In the genomic region with DNA sequence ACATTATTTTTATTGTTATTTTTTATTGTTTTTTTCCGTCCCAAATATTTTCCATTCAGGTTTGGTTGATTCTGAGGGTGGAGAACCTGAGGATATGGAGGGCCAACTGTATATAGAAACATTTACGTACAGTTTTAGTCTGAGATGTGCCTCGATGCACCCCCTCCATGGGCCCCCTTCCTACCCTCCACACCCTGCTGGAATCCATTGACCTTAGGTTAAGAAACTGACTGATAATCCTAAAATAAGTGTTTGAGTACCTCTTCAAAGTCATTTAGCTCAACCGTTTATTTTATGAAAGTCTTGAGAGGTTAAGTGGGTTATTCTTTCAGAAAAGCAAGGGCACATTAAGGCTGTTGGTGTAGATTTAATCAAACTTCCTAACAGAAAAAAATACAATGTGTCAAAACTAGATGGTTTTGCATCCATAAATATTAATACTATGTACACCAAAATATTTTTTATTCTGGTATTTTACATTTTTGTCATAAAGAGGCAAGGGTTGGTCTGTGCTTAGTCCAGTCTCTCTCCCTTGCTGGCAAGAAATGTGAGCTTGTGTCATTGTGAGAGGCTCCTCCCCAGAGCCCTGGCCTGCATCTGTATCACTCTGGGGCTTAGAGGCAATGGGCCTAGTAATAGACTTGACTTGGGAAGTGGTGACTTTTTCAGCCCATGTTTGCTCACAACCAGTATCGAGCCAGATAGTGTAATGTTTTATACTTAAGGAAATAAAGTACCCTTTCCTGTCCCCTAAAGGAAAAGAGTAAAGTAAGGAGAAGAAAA, we compare ENCODE assay signal across 22 cellular contexts. TPM values are rescaled to one million over a fixed set of nuclear protein-coding genes. Genes with fewer than 3 reads are reported as not detected.
DNase-seq lines count a peak whose midpoint lies in the region; ATAC-seq and TF ChIP-seq lines count a peak whose summit lies in the region.
"Had no signal": no experiment of that assay in that cellular context is flagged by ENCODE, and none has a peak within 500 bp of the region (broad histone marks: within the 10 kb centered on the region; RNA-seq: fewer than 3 reads in every experiment).

No MANE protein-coding gene starts in this region.

- peaks cover 0 to 4% (median 0%) of the 10 kb centered on the region in 3 donors for H3K4me1 ChIP-seq in esophagus squamous epithelium
- H3K4me1 ChIP-seq: parathyroid adenoma had no signal

- TF ChIP-seq CTCF in VCaP (conservative IDR thresholded peaks at IDR 0.05) (no peak), esophagus squamous epithelium (IDR thresholded peaks at IDR 0.05) (no peak)

- no peak for ATAC-seq in activated CD4-positive, alpha-beta T cell treated with anti-CD3 and anti-CD28 coated beads for 36 hours
- ATAC-seq in stimulated activated naive B cell treated with anti-CD40 and anti-IgM and Interleukin-4, amounts not matched to agents 10 μg/mL and 1 μg/mL and 100 μg/mL, for 72 hours (replicated peaks): no peak
- ATAC-seq: naive thymus-derived CD4-positive, alpha-beta T cell; stimulated activated naive CD8-positive, alpha-beta T cell treated with anti-CD3 and anti-CD28 coated beads, Interleukin-15, amount 100 ng/mL, for 72 hours had no signal

- H3K36me3 ChIP-seq in esophagus squamous epithelium: peaks cover 6 to 89% (median 7%) of the 10 kb centered on the region in 3 donors

- H3K9me3 ChIP-seq in esophagus squamous epithelium: no peaks in the 10 kb centered on the region
- H3K9me3 ChIP-seq: BLaER1 treated with 17β-estradiol and CSF1 and Interleukin-3, amounts not matched to agents 10 nM and 100 nM had no signal

- intact Hi-C loops in activated CD4-positive, alpha-beta T cell treated with anti-CD3 and anti-CD28 coated beads for 36 hours (cut with DNase I, micrococcal nuclease): no loop called here
- intact Hi-C loops in esophagus squamous epithelium (cut with DNase I): no loop called here

- POLR2A ChIA-PET in activated CD4-positive, alpha-beta T cell treated with anti-CD3 and anti-CD28 coated beads for 36 hours (lab: Charles Lee): interaction anchor here (0.7 kb wide), 1 partner anchor 15 kb away, joined by 9 read pairs; no protein-coding TSS in a partner anchor

- DNase-seq in activated CD4-positive, alpha-beta T cell treated with anti-CD3 and anti-CD28 coated beads for 36 hours: no peak
- no peak for DNase-seq in activated CD4-positive, alpha-beta T cell treated with anti-CD3 and anti-CD28 coated beads for 4 hours
- peak; percentile 67 to 79 for DNase-seq in hippocampal formation (lab: John Stamatoyannopoulos, UW)
- no peak for DNase-seq in stimulated activated naive B cell treated with anti-CD40 and anti-IgM and Interleukin-4, amounts not matched to agents 10 μg/mL and 1 μg/mL and 100 μg/mL, for 72 hours
- DNase-seq in T-helper 2 cell treated with Interferon-gamma antibody and Interleukin-4, amounts not matched to agents 5 μg/mL and 100 μg/mL, for 36 hours (ENCODE audit: low spot score): no peak
- no peak for DNase-seq in esophagus squamous epithelium (lab: John Stamatoyannopoulos, UW)
- DNase-seq in DMS114 treated with DMSO at 0.1 percent for 48 hours (lab: John Stamatoyannopoulos, UW; ENCODE audit: unreplicated experiment): no peak
- DNase-seq: activated CD4-positive, CD25-positive, alpha-beta regulatory T cell treated with anti-CD3 and anti-CD28 coated beads, Interleukin-2, amount 50 U/mL, for 72 hours; activated naive CD8-positive, alpha-beta T cell treated with anti-CD3 and anti-CD28 coated beads, Interleukin-2, amount 10 ng/mL, durations not matched to agents 7 days and 5 days; GF-D8; mammary epithelial cell; naive thymus-derived CD4-positive, alpha-beta T cell; NCI-H1436 treated with DMSO at 0.1 percent for 48 hours; NCI-H345; stimulated activated CD4-positive, alpha-beta T cell treated with anti-CD3 and anti-CD28 coated beads, Interleukin-2, amount 100 ng/mL, for 24 hours; stimulated activated naive CD8-positive, alpha-beta T cell treated with anti-CD3 and anti-CD28 coated beads, Interleukin-15, amount 100 ng/mL, for 72 hours had no signal

- no peak overlapping the region for H3K4me3 Mint-ChIP-seq in activated CD4-positive, alpha-beta T cell treated with anti-CD3 and anti-CD28 coated beads for 36 hours
- H3K4me3 Mint-ChIP-seq in stimulated activated naive B cell treated with anti-CD40 and anti-IgM and Interleukin-4, amounts not matched to agents 10 μg/mL and 1 μg/mL and 100 μg/mL, for 72 hours: no peak overlapping the region
- H3K4me3 Mint-ChIP-seq in T-helper 2 cell treated with Interferon-gamma antibody and Interleukin-4, amounts not matched to agents 5 μg/mL and 100 μg/mL, for 36 hours: no peak overlapping the region
- H3K4me3 Mint-ChIP-seq: activated naive CD8-positive, alpha-beta T cell treated with anti-CD3 and anti-CD28 coated beads, Interleukin-2, amount 10 ng/mL, durations not matched to agents 7 days and 5 days; naive thymus-derived CD4-positive, alpha-beta T cell; stimulated activated naive CD8-positive, alpha-beta T cell treated with anti-CD3 and anti-CD28 coated beads, Interleukin-15, amount 100 ng/mL, for 72 hours had no signal

- TF ChIP-seq POLR2A in esophagus squamous epithelium (IDR thresholded peaks at IDR 0.05): no peak

- H3K27ac ChIP-seq in VCaP (peak overlapping the region; percentile 97; the same call in 1 of the 2 replicates), esophagus squamous epithelium (no peak overlapping the region)
- H3K27ac ChIP-seq: BLaER1 treated with 17β-estradiol and CSF1 and Interleukin-3, amounts not matched to agents 10 nM and 100 nM; parathyroid adenoma; SK-N-MC had no signal

- peaks cover 56% of the 10 kb centered on the region for H3K36me3 Mint-ChIP-seq in activated CD4-positive, alpha-beta T cell treated with anti-CD3 and anti-CD28 coated beads for 36 hours (ENCODE audit: low read depth)
- H3K36me3 Mint-ChIP-seq in stimulated activated naive B cell treated with anti-CD40 and anti-IgM and Interleukin-4, amounts not matched to agents 10 μg/mL and 1 μg/mL and 100 μg/mL, for 72 hours: peaks cover 27 to 58% of the 10 kb centered on the region in 2 donors
- H3K36me3 Mint-ChIP-seq in T-helper 2 cell treated with Interferon-gamma antibody and Interleukin-4, amounts not matched to agents 5 μg/mL and 100 μg/mL, for 36 hours (ENCODE audit: low read depth): peaks cover 65% of the 10 kb centered on the region

- no peaks in the 10 kb centered on the region for H3K9me3 Mint-ChIP-seq in activated CD4-positive, alpha-beta T cell treated with anti-CD3 and anti-CD28 coated beads for 36 hours (ENCODE audit: low read depth)
- H3K9me3 Mint-ChIP-seq in stimulated activated naive B cell treated with anti-CD40 and anti-IgM and Interleukin-4, amounts not matched to agents 10 μg/mL and 1 μg/mL and 100 μg/mL, for 72 hours: no peaks in the 10 kb centered on the region
- H3K9me3 Mint-ChIP-seq in T-helper 2 cell treated with Interferon-gamma antibody and Interleukin-4, amounts not matched to agents 5 μg/mL and 100 μg/mL, for 36 hours: no peaks in the 10 kb centered on the region
- H3K9me3 Mint-ChIP-seq: activated naive CD8-positive, alpha-beta T cell treated with anti-CD3 and anti-CD28 coated beads, Interleukin-2, amount 10 ng/mL, durations not matched to agents 7 days and 5 days; naive thymus-derived CD4-positive, alpha-beta T cell; stimulated activated naive CD8-positive, alpha-beta T cell treated with anti-CD3 and anti-CD28 coated beads, Interleukin-15, amount 100 ng/mL, for 72 hours had no signal

- H3K27me3 Mint-ChIP-seq in activated CD4-positive, alpha-beta T cell treated with anti-CD3 and anti-CD28 coated beads for 36 hours: no peaks in the 10 kb centered on the region
- H3K27me3 Mint-ChIP-seq in stimulated activated naive B cell treated with anti-CD40 and anti-IgM and Interleukin-4, amounts not matched to agents 10 μg/mL and 1 μg/mL and 100 μg/mL, for 72 hours: no peaks in the 10 kb centered on the region
- no peaks in the 10 kb centered on the region for H3K27me3 Mint-ChIP-seq in T-helper 2 cell treated with Interferon-gamma antibody and Interleukin-4, amounts not matched to agents 5 μg/mL and 100 μg/mL, for 36 hours (ENCODE audit: low read depth)
- H3K27me3 Mint-ChIP-seq: activated naive CD8-positive, alpha-beta T cell treated with anti-CD3 and anti-CD28 coated beads, Interleukin-2, amount 10 ng/mL, durations not matched to agents 7 days and 5 days; naive thymus-derived CD4-positive, alpha-beta T cell; stimulated activated naive CD8-positive, alpha-beta T cell treated with anti-CD3 and anti-CD28 coated beads, Interleukin-15, amount 100 ng/mL, for 72 hours had no signal

- H3K27ac Mint-ChIP-seq in activated CD4-positive, alpha-beta T cell treated with anti-CD3 and anti-CD28 coated beads for 36 hours: peak overlapping the region; percentile 10
- H3K27ac Mint-ChIP-seq in stimulated activated naive B cell treated with anti-CD40 and anti-IgM and Interleukin-4, amounts not matched to agents 10 μg/mL and 1 μg/mL and 100 μg/mL, for 72 hours: peak overlapping the region; percentile 47
- no peak overlapping the region for H3K27ac Mint-ChIP-seq in T-helper 2 cell treated with Interferon-gamma antibody and Interleukin-4, amounts not matched to agents 5 μg/mL and 100 μg/mL, for 36 hours
- H3K27ac Mint-ChIP-seq: activated naive CD8-positive, alpha-beta T cell treated with anti-CD3 and anti-CD28 coated beads, Interleukin-2, amount 10 ng/mL, durations not matched to agents 7 days and 5 days; naive thymus-derived CD4-positive, alpha-beta T cell had no signal

- WGBS in esophagus squamous epithelium, 2 donors: 79 to 81% methylated on average over 5 of the region's 5 CpGs

- CTCF ChIA-PET in activated CD4-positive, alpha-beta T cell treated with anti-CD3 and anti-CD28 coated beads for 36 hours (lab: Charles Lee): interaction anchor here (0.6 kb wide), 1 partner anchor 16 kb away, joined by 3 read pairs; the partner anchor contains the start of genes FASTKD3 and MTRR

- no peak overlapping the region for H3K4me3 ChIP-seq in esophagus squamous epithelium
- H3K4me3 ChIP-seq: BLaER1 treated with 17β-estradiol and CSF1 and Interleukin-3, amounts not matched to agents 10 nM and 100 nM; SK-N-MC had no signal

- H3K4me1 Mint-ChIP-seq in activated CD4-positive, alpha-beta T cell treated with anti-CD3 and anti-CD28 coated beads for 36 hours: peaks cover 17% of the 10 kb centered on the region
- H3K4me1 Mint-ChIP-seq in stimulated activated naive B cell treated with anti-CD40 and anti-IgM and Interleukin-4, amounts not matched to agents 10 μg/mL and 1 μg/mL and 100 μg/mL, for 72 hours: peaks cover 9 to 11% of the 10 kb centered on the region in 2 donors
- H3K4me1 Mint-ChIP-seq in T-helper 2 cell treated with Interferon-gamma antibody and Interleukin-4, amounts not matched to agents 5 μg/mL and 100 μg/mL, for 36 hours (ENCODE audit: low read depth): peaks cover 5% of the 10 kb centered on the region

- H3K27me3 ChIP-seq in esophagus squamous epithelium: no peaks in the 10 kb centered on the region
- H3K27me3 ChIP-seq: BLaER1 treated with 17β-estradiol and CSF1 and Interleukin-3, amounts not matched to agents 10 nM and 100 nM had no signal

RNA-seq across cellular contexts. Expression of gene MTRR, which starts 15.7 kb away (rescaled TPM):
- 10 to 100 TPM; 49.3 to 52.9 TPM for total RNA-seq in activated CD4-positive, alpha-beta T cell treated with anti-CD3 and anti-CD28 coated beads for 36 hours
- total RNA-seq in esophagus squamous epithelium: 10 to 100 TPM; 12.7 to 33.2 (median 21.0) TPM

RNA-seq across cellular contexts. Expression of gene FASTKD3, which starts 15.9 kb away (rescaled TPM):
- 1 to 10 TPM; 9.2 to 9.6 TPM for total RNA-seq in activated CD4-positive, alpha-beta T cell treated with anti-CD3 and anti-CD28 coated beads for 36 hours
- total RNA-seq in esophagus squamous epithelium: 10 to 100 TPM in 3 of 4 donors, 1 to 10 TPM in 1; 4.4 to 14.0 (median 11.2) TPM

RNA-seq across cellular contexts. Expression of gene CFAP90, which starts 33.7 kb away (rescaled TPM):
- total RNA-seq in activated CD4-positive, alpha-beta T cell treated with anti-CD3 and anti-CD28 coated beads for 36 hours: not detected
- not detected for total RNA-seq in esophagus squamous epithelium
- total RNA-seq: activated naive CD8-positive, alpha-beta T cell treated with anti-CD3 and anti-CD28 coated beads, Interleukin-2, amount 10 ng/mL, durations not matched to agents 7 days and 5 days; bronchial epithelial cell; epithelial cell of proximal tubule; mammary epithelial cell; naive thymus-derived CD4-positive, alpha-beta T cell had no signal

Comparison
In these comparisons a context has a peak if more than half of its experiments do, and no peak if none do; other contexts are left out.
1. DNase-seq: peak in hippocampal formation (2 of 2); none in activated CD4-positive, alpha-beta T cell treated with anti-CD3 and anti-CD28 coated beads for 36 hours (single experiment), activated CD4-positive, alpha-beta T cell treated with anti-CD3 and anti-CD28 coated beads for 4 hours (0 of 2), stimulated activated naive B cell treated with anti-CD40 and anti-IgM and Interleukin-4, amounts not matched to agents 10 μg/mL and 1 μg/mL and 100 μg/mL, for 72 hours (single experiment), T-helper 2 cell treated with Interferon-gamma antibody and Interleukin-4, amounts not matched to agents 5 μg/mL and 100 μg/mL, for 36 hours (single experiment), esophagus squamous epithelium (single experiment) and DMS114 treated with DMSO at 0.1 percent for 48 hours (single experiment).